In the genomic region with DNA sequence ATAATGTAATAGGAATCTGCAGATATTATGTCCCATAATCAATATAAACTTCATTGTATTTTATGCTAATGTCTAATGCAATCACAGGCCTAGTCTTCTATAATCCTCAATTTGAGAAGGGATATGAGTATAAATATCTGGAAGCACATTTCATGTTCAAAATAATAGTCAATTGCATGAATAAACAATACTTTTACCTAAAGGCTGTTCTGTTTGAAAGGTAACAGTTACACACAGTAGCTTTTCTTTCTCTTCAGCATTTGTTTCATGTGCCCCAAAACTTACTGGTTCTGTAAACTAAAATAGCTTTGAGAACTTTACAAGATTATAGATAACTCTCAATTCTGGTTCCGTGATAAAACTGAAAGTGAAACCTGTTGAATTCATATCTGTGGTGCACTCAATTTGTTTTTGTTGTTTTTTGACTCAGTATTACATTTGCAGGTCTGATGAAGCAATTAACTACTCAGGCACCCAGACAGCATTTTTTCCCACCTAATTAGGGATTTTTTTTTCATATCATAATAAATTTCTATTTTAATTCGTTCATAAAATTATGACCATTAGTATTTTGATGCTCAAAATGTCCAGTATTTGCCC, we compare ENCODE assay signal across 8 cellular contexts.
DNase-seq lines count a peak whose midpoint lies in the region; ATAC-seq and TF ChIP-seq lines count a peak whose summit lies in the region.

No MANE protein-coding gene starts in this region.

- H3K9me3 ChIP-seq in left ventricle myocardium inferior (replicated peaks) = peaks cover 7% of the 10 kb centered on the region

- no peak overlapping the region for H3K27ac Mint-ChIP-seq in activated naive CD8-positive, alpha-beta T cell
- peak overlapping the region; percentile 12 for H3K27ac Mint-ChIP-seq in osteocyte (ENCODE audit: unreplicated experiment)

- ATAC-seq in HG03378 (IDR thresholded peaks at IDR 0.05; ENCODE audit: unreplicated experiment) = peak; percentile 91

- no peaks in the 10 kb centered on the region for H3K27me3 Mint-ChIP-seq in activated naive CD8-positive, alpha-beta T cell
- no peaks in the 10 kb centered on the region for H3K27me3 Mint-ChIP-seq in osteocyte (ENCODE audit: unreplicated experiment)

- no peaks in the 10 kb centered on the region for H3K9me3 Mint-ChIP-seq in activated naive CD8-positive, alpha-beta T cell (ENCODE audit: low read depth)
- peaks cover 5% of the 10 kb centered on the region for H3K9me3 Mint-ChIP-seq in osteocyte (ENCODE audit: unreplicated experiment)

- TF ChIP-seq CTCF in left ventricle myocardium inferior (IDR thresholded peaks at IDR 0.05; ENCODE audit: borderline replicate concordance) (no peak), osteocyte (IDR thresholded peaks at IDR 0.05) (no peak)

- intact Hi-C loops in left ventricle myocardium inferior (cut with micrococcal nuclease) (no loop called here), cardiac septum (cut with DNase I) (no loop called here)

- H3K4me3 Mint-ChIP-seq in activated naive CD8-positive, alpha-beta T cell = peak overlapping the region; percentile 85
- peak overlapping the region; percentile 43 for H3K4me3 Mint-ChIP-seq in osteocyte (ENCODE audit: unreplicated experiment)

- no peaks in the 10 kb centered on the region for H3K36me3 Mint-ChIP-seq in activated naive CD8-positive, alpha-beta T cell
- peaks cover 1% of the 10 kb centered on the region for H3K36me3 Mint-ChIP-seq in osteocyte (ENCODE audit: unreplicated experiment)

- DNase-seq in left ventricle myocardium inferior (no peak), cardiac septum (ENCODE audit: low spot score) (no peak), osteocyte (ENCODE audit: extremely low spot score, unreplicated experiment) (no peak), NCI-H2227 (lab: John Stamatoyannopoulos, UW; ENCODE audit: unreplicated experiment) (no peak), SK-N-DZ (ENCODE audit: low spot score) (no peak), NCI-H1436 (lab: John Stamatoyannopoulos, UW) (no peak)

- no peaks in the 10 kb centered on the region for H3K36me3 ChIP-seq in left ventricle myocardium inferior

- peaks cover 27% of the 10 kb centered on the region for H3K4me1 Mint-ChIP-seq in activated naive CD8-positive, alpha-beta T cell (ENCODE audit: low read depth)
- peaks cover 15% of the 10 kb centered on the region for H3K4me1 Mint-ChIP-seq in osteocyte (ENCODE audit: unreplicated experiment)

- peak overlapping the region; percentile 50 for H3K4me3 ChIP-seq in left ventricle myocardium inferior

- H3K4me1 ChIP-seq in left ventricle myocardium inferior = no peaks in the 10 kb centered on the region

- H3K27me3 ChIP-seq in left ventricle myocardium inferior (ENCODE audit: low read depth) = no peaks in the 10 kb centered on the region

- H3K27ac ChIP-seq in left ventricle myocardium inferior (replicated peaks) = no peak overlapping the region
